9 cellular contexts compared by ENCODE assay signal in genomic region chr18:77061946-77062517, GRCh38.
DNase-seq lines count a peak whose midpoint lies in the region; ATAC-seq and TF ChIP-seq lines count a peak whose summit lies in the region.
"Had no signal": no experiment of that assay in that cellular context is flagged by ENCODE, and none has a peak within 500 bp of the region (broad histone marks: within the 10 kb centered on the region; RNA-seq: fewer than 3 reads in every experiment).

No MANE protein-coding gene starts in this region.

- peaks cover 13% of the 10 kb centered on the region for H3K36me3 Mint-ChIP-seq in natural killer cell treated with Interleukin-12 subunit alpha and Interleukin-12 subunit beta and Interleukin-15 and Interleukin-18, amount 100 ng/mL, for 72 hours

- intact Hi-C loops in ascending aorta (cut with DNase I), result no loop called here

- H3K27ac ChIP-seq in KMS-11, result peak overlapping the region; percentile 98
- peak overlapping the region; percentile 42 to 49 for H3K27ac ChIP-seq in ascending aorta
- H3K27ac ChIP-seq: SK-N-MC had no signal

- H3K4me1 ChIP-seq in KMS-11 (ENCODE audit: low read depth, poor library complexity, severe bottlenecking) (peaks cover 52% of the 10 kb centered on the region), ascending aorta (peaks cover 8 to 12% of the 10 kb centered on the region in 2 donors)

- no peaks in the 10 kb centered on the region for H3K9me3 Mint-ChIP-seq in natural killer cell treated with Interleukin-12 subunit alpha and Interleukin-12 subunit beta and Interleukin-15 and Interleukin-18, amount 100 ng/mL, for 72 hours

- DNase-seq in ascending aorta (ENCODE audit: low spot score in 2 of 2) (no peak), SHP77 treated with DMSO at 0.1 percent for 48 hours (lab: John Stamatoyannopoulos, UW) (no peak), SHP77 (lab: John Stamatoyannopoulos, UW) (no peak)
- DNase-seq in natural killer cell treated with Interleukin-12 subunit alpha and Interleukin-12 subunit beta and Interleukin-15 and Interleukin-18, amount 100 ng/mL, for 72 hours (ENCODE audit: low spot score), result no peak
- DNase-seq in activated CD4-positive, CD25-positive, alpha-beta regulatory T cell treated with anti-CD3 and anti-CD28 coated beads, Interleukin-2, amount 50 U/mL, for 72 hours, result no peak

- peak overlapping the region; percentile 44 for H3K4me2 ChIP-seq in KMS-11

- ATAC-seq in GM18498 (IDR thresholded peaks at IDR 0.05; ENCODE audit: unreplicated experiment) (peak; percentile 48), GM21723 (IDR thresholded peaks at IDR 0.05; ENCODE audit: unreplicated experiment) (peak; percentile 47)
- peak; percentile 4 to 31 for ATAC-seq in natural killer cell treated with Interleukin-12 subunit alpha and Interleukin-12 subunit beta and Interleukin-15 and Interleukin-18, amount 100 ng/mL, for 72 hours

- H3K9ac ChIP-seq in KMS-11, result peak overlapping the region; percentile 71

- H3K27ac Mint-ChIP-seq in natural killer cell treated with Interleukin-12 subunit alpha and Interleukin-12 subunit beta and Interleukin-15 and Interleukin-18, amount 100 ng/mL, for 72 hours, result peak overlapping the region; percentile 95 to 97

- H3K4me3 ChIP-seq in KMS-11 (IDR thresholded peaks at IDR 0.05; ENCODE audit: insufficient read depth, low read depth, low read length), result no peak overlapping the region
- no peak overlapping the region for H3K4me3 ChIP-seq in ascending aorta
- H3K4me3 ChIP-seq: SK-N-MC had no signal

- H3K27me3 Mint-ChIP-seq in natural killer cell treated with Interleukin-12 subunit alpha and Interleukin-12 subunit beta and Interleukin-15 and Interleukin-18, amount 100 ng/mL, for 72 hours, result no peaks in the 10 kb centered on the region

- H3K27me3 ChIP-seq in KMS-11 (ENCODE audit: insufficient read depth, low read depth) (no peaks in the 10 kb centered on the region), ascending aorta (no peaks in the 10 kb centered on the region)

- no peaks in the 10 kb centered on the region for H3K79me2 ChIP-seq in KMS-11 (ENCODE audit: insufficient read depth, low read depth)

- no peaks in the 10 kb centered on the region for H4K20me1 ChIP-seq in KMS-11 (ENCODE audit: insufficient read depth)

- H3K36me3 ChIP-seq in KMS-11 (ENCODE audit: insufficient read depth) (no peaks in the 10 kb centered on the region), ascending aorta (peaks cover 5 to 19% of the 10 kb centered on the region in 2 donors)

- TF ChIP-seq CTCF in KMS-11 (conservative IDR thresholded peaks at IDR 0.05; ENCODE audit: low read depth, low read length) (peak; percentile 37; the same call in 1 of the 2 replicates), ascending aorta (IDR thresholded peaks at IDR 0.05) (no peak)

- H3K9me3 ChIP-seq in ascending aorta, result no peaks in the 10 kb centered on the region

- peaks cover 71 to 80% of the 10 kb centered on the region in 2 donors for H3K4me1 Mint-ChIP-seq in natural killer cell treated with Interleukin-12 subunit alpha and Interleukin-12 subunit beta and Interleukin-15 and Interleukin-18, amount 100 ng/mL, for 72 hours (ENCODE audit: low read depth in 2 of 2)

- H3K4me3 Mint-ChIP-seq in natural killer cell treated with Interleukin-12 subunit alpha and Interleukin-12 subunit beta and Interleukin-15 and Interleukin-18, amount 100 ng/mL, for 72 hours, result peak overlapping the region; percentile 88

- peak overlapping the region; percentile 48 for H2AFZ ChIP-seq in KMS-11 (ENCODE audit: low read depth)
